In the genomic region with DNA sequence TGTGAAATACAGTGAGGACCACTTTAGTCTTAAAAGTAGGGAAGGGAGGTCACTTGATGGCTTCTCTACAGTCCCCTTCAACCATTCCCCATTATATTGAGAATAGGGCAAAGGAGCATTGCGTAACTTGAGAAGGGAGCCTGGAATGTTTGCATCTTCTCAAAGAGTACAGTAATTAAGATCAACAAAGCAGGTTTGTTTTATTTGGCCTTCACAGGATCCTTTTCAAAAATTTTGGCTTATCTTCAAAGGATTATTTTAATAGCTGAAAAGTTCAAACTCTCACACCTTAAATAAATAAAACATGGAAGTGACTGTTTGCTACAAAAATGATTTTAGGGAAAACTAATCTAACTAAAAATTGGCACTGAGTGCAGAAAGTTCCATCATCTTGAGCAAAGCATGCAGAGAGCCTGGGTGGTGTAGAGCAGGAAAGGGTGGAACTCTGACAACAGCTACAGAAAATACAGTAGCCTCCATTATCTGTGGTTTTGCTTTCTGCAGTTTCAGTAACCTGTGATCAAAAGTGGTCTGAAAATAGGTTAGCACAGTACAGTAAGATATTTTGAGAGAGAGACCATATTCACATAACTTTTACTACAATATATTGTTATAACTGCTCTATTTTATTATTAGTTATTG, we compare ENCODE assay signal across 9 cellular contexts.
DNase-seq lines count a peak whose midpoint lies in the region; ATAC-seq lines count a peak whose summit lies in the region.
"Had no signal": no experiment of that assay in that cellular context is flagged by ENCODE, and none has a peak within 500 bp of the region (broad histone marks: within the 10 kb centered on the region; RNA-seq: fewer than 3 reads in every experiment).

No MANE protein-coding gene starts in this region.

- ATAC-seq in GM19324 (IDR thresholded peaks at IDR 0.05; ENCODE audit: low FRiP score, unreplicated experiment) (peak; percentile 81), HG03095 (IDR thresholded peaks at IDR 0.05; ENCODE audit: unreplicated experiment) (peak; percentile 92), HG02840 (IDR thresholded peaks at IDR 0.05; ENCODE audit: low FRiP score, unreplicated experiment) (no peak), GM18520 (IDR thresholded peaks at IDR 0.05; ENCODE audit: unreplicated experiment) (no peak)

- intact Hi-C loops in activated T-helper 1 cell treated with anti-CD3 and anti-CD28 coated beads, Interleukin-12 subunit alpha, Interleukin-12 subunit beta, Interleukin-2, Interleukin-4 antibody, amounts not matched to agents 30 ng/mL and 10 ng/mL and 1 ng/mL, durations not matched to agents 14 hours and 24 hours and 36 hours (cut with micrococcal nuclease) = no loop called here

- H3K27me3 Mint-ChIP-seq in activated T-helper 1 cell treated with anti-CD3 and anti-CD28 coated beads, Interleukin-12 subunit alpha, Interleukin-12 subunit beta, Interleukin-2, Interleukin-4 antibody, amounts not matched to agents 30 ng/mL and 10 ng/mL and 1 ng/mL, durations not matched to agents 14 hours and 24 hours and 36 hours (ENCODE audit: insufficient read depth) = peaks cover 2% of the 10 kb centered on the region
- H3K27me3 Mint-ChIP-seq: naive thymus-derived CD8-positive, alpha-beta T cell had no signal

- no peak overlapping the region for H3K4me3 Mint-ChIP-seq in activated T-helper 1 cell treated with anti-CD3 and anti-CD28 coated beads, Interleukin-12 subunit alpha, Interleukin-12 subunit beta, Interleukin-2, Interleukin-4 antibody, amounts not matched to agents 30 ng/mL and 10 ng/mL and 1 ng/mL, durations not matched to agents 14 hours and 24 hours and 36 hours

- peaks cover 22% of the 10 kb centered on the region for H3K4me1 Mint-ChIP-seq in activated T-helper 1 cell treated with anti-CD3 and anti-CD28 coated beads, Interleukin-12 subunit alpha, Interleukin-12 subunit beta, Interleukin-2, Interleukin-4 antibody, amounts not matched to agents 30 ng/mL and 10 ng/mL and 1 ng/mL, durations not matched to agents 14 hours and 24 hours and 36 hours (ENCODE audit: low read depth)

- no peak overlapping the region for H3K27ac Mint-ChIP-seq in activated T-helper 1 cell treated with anti-CD3 and anti-CD28 coated beads, Interleukin-12 subunit alpha, Interleukin-12 subunit beta, Interleukin-2, Interleukin-4 antibody, amounts not matched to agents 30 ng/mL and 10 ng/mL and 1 ng/mL, durations not matched to agents 14 hours and 24 hours and 36 hours

- peaks cover 4% of the 10 kb centered on the region for H3K36me3 Mint-ChIP-seq in activated T-helper 1 cell treated with anti-CD3 and anti-CD28 coated beads, Interleukin-12 subunit alpha, Interleukin-12 subunit beta, Interleukin-2, Interleukin-4 antibody, amounts not matched to agents 30 ng/mL and 10 ng/mL and 1 ng/mL, durations not matched to agents 14 hours and 24 hours and 36 hours (ENCODE audit: low read depth)
- H3K36me3 Mint-ChIP-seq: naive thymus-derived CD8-positive, alpha-beta T cell had no signal

- DNase-seq in AG20443 (ENCODE audit: low spot score) = peak; percentile 12
- DNase-seq in astrocyte of the hippocampus (ENCODE audit: low read depth, low spot score) = peak; percentile 26
- DNase-seq in activated T-helper 1 cell treated with anti-CD3 and anti-CD28 coated beads, Interleukin-12 subunit alpha, Interleukin-12 subunit beta, Interleukin-2, Interleukin-4 antibody, amounts not matched to agents 30 ng/mL and 10 ng/mL and 1 ng/mL, durations not matched to agents 14 hours and 24 hours and 36 hours (ENCODE audit: low spot score) = no peak
- no peak for DNase-seq in GOT3 (lab: John Stamatoyannopoulos, UW)

- peaks cover 5% of the 10 kb centered on the region for H3K9me3 Mint-ChIP-seq in activated T-helper 1 cell treated with anti-CD3 and anti-CD28 coated beads, Interleukin-12 subunit alpha, Interleukin-12 subunit beta, Interleukin-2, Interleukin-4 antibody, amounts not matched to agents 30 ng/mL and 10 ng/mL and 1 ng/mL, durations not matched to agents 14 hours and 24 hours and 36 hours

Comparison
In these comparisons a context has a peak if more than half of its experiments do, and no peak if none do; other contexts are left out.
1. DNase-seq: peak in AG20443 (single experiment) and astrocyte of the hippocampus (single experiment); none in activated T-helper 1 cell treated with anti-CD3 and anti-CD28 coated beads, Interleukin-12 subunit alpha, Interleukin-12 subunit beta, Interleukin-2, Interleukin-4 antibody, amounts not matched to agents 30 ng/mL and 10 ng/mL and 1 ng/mL, durations not matched to agents 14 hours and 24 hours and 36 hours (single experiment) and GOT3 (single experiment).
2. ATAC-seq: peak in GM19324 (single experiment) and HG03095 (single experiment); none in HG02840 (single experiment) and GM18520 (single experiment).